ENCODE assay signal across 15 cellular contexts in the genomic region with DNA sequence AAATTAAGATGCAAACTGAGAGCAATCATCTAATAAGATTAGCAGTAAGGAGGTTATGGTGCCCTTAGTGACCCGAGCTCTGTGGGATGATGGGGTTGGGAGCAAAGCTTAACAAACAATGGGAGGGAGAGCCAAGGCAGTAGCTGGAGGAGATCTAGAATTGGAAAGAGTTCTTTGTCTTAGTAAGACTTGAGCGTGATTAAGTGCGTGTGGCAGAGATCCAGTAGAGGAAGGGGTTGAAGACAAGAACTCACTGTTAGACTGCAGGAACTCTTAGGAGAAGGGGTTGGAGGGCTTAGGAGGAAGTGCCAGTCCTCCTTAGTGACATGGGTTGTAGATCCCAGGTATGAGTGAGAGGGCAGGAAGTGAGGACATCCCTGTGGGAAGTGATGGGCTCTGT.
"Had no signal": no experiment of that assay in that cellular context is flagged by ENCODE, and none has a peak within 500 bp of the region (broad histone marks: within the 10 kb centered on the region; RNA-seq: fewer than 3 reads in every experiment).

No MANE protein-coding gene starts in this region.

- H3K27ac ChIP-seq: cardiac muscle cell, epithelial cell of prostate, parathyroid adenoma, upper lobe of right lung had no signal

- H2AFZ ChIP-seq: parathyroid adenoma had no signal

- H3K27me3 ChIP-seq: adrenal gland, cardiac muscle cell, heart right ventricle, sigmoid colon, upper lobe of right lung had no signal

- H3K9me3 ChIP-seq: adrenal gland, sigmoid colon, thoracic aorta, upper lobe of right lung had no signal

- H3K36me3 ChIP-seq: adrenal gland, cardiac muscle cell, thoracic aorta, upper lobe of right lung had no signal

- H3K9ac ChIP-seq: parathyroid adenoma had no signal

- DNase-seq: activated CD4-positive, alpha-beta T cell treated with anti-CD3 and anti-CD28 coated beads, Interleukin-2, amount 50 U/mL, for 4 hours; activated gamma-delta T cell treated with Interleukin-2 at 50 U/mL for 16 hours; activated T-cell treated with anti-CD3 and anti-CD28 coated beads, Interleukin-2, amount 50 U/mL, for 72 hours; adrenal gland; endodermal cell; heart right ventricle; natural killer cell; sigmoid colon; stimulated activated naive B cell treated with anti-CD40 and anti-IgM and Interleukin-4, amounts not matched to agents 10 μg/mL and 1 μg/mL and 100 μg/mL, for 72 hours; upper lobe of right lung had no signal

- H3K79me2 ChIP-seq: parathyroid adenoma had no signal

- ATAC-seq: activated naive CD4-positive, alpha-beta T cell treated with anti-CD3 and anti-CD28 coated beads, Interleukin-2, amount 50 U/mL, for 72 hours; activated T-cell treated with anti-CD3 and anti-CD28 coated beads, Interleukin-2, amount 50 U/mL, for 72 hours; natural killer cell; stimulated activated naive B cell treated with anti-CD40 and anti-IgM and Interleukin-4, amounts not matched to agents 10 μg/mL and 1 μg/mL and 100 μg/mL, for 72 hours; upper lobe of right lung had no signal

- H3K4me3 ChIP-seq: adrenal gland, cardiac muscle cell, heart right ventricle, sigmoid colon, thoracic aorta, upper lobe of right lung had no signal
